19 cellular contexts compared by ENCODE assay signal in the genomic region with DNA sequence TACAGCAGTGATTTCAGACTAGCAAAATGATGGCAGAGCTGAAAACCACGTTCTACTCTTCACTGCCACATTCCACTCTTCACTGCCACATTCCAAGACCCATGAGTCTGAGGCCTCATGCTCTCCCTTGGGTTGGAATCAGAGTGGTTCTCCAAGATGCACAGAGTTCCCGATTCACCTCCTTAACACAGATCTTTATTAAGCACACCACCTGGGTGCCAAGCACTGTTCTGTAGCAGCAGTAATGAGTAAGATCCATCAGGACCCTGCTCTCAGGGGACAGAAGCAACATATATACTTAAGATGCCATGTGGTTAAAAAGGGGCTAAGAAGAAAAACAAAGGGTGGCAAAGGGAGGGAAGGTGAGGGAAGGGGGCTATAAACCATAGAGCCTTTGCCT. TPM values are rescaled to one million over a fixed set of nuclear protein-coding genes. Genes with fewer than 3 reads are reported as not detected.
"Had no signal": no experiment of that assay in that cellular context is flagged by ENCODE, and none has a peak within 500 bp of the region (broad histone marks: within the 10 kb centered on the region; RNA-seq: fewer than 3 reads in every experiment).

No MANE protein-coding gene starts in this region.

- H3K9me3 ChIP-seq: gastroesophageal sphincter, prostate gland, right atrium auricular region, tibial nerve, vagina had no signal

- H3K9me3 Mint-ChIP-seq: activated CD8-positive, alpha-beta T cell treated with anti-CD3 and anti-CD28 coated beads for 36 hours; activated T-cell treated with anti-CD3 and anti-CD28 coated beads, Interleukin-2, amount 50 U/mL, for 4 hours; dendritic cell treated with granulocyte-macrophage colony-stimulating factor and Interleukin-4, amounts not matched to agents 40 ng/mL and 50 ng/mL, for 4 days; memory B cell had no signal

- H3K4me3 ChIP-seq: gastroesophageal sphincter, prostate gland, right atrium auricular region, tibial nerve, vagina had no signal

- H3K4me3 Mint-ChIP-seq: activated CD8-positive, alpha-beta T cell treated with anti-CD3 and anti-CD28 coated beads for 36 hours; activated T-cell treated with anti-CD3 and anti-CD28 coated beads, Interleukin-2, amount 50 U/mL, for 4 hours; dendritic cell treated with granulocyte-macrophage colony-stimulating factor and Interleukin-4, amounts not matched to agents 40 ng/mL and 50 ng/mL, for 4 days; memory B cell had no signal

- DNase-seq: activated CD8-positive, alpha-beta T cell treated with anti-CD3 and anti-CD28 coated beads for 36 hours; activated gamma-delta T cell; activated T-cell treated with anti-CD3 and anti-CD28 coated beads, Interleukin-2, amount 50 U/mL, for 4 hours; effector CD8-positive, alpha-beta T cell; left ventricle myocardium superior; stimulated activated CD4-positive, alpha-beta T cell treated with anti-CD3 and anti-CD28 coated beads, Interleukin-12 subunit alpha, Interleukin-12 subunit beta, amount 100 ng/mL, for 4 hours; stimulated activated CD4-positive, alpha-beta T cell treated with anti-CD3 and anti-CD28 coated beads, Interleukin-2, amount 100 ng/mL, for 24 hours; stimulated activated naive CD8-positive, alpha-beta T cell treated with anti-CD3 and anti-CD28 coated beads, Interleukin-15, Interleukin-2, amounts not matched to agents 100 U/mL and 50 U/mL, for 24 hours; substantia nigra had no signal

- H3K27me3 ChIP-seq: gastroesophageal sphincter, right atrium auricular region, tibial nerve, vagina had no signal

- H3K36me3 ChIP-seq: gastroesophageal sphincter, prostate gland, right atrium auricular region, tibial nerve, vagina had no signal

- H3K27me3 Mint-ChIP-seq: dendritic cell treated with granulocyte-macrophage colony-stimulating factor and Interleukin-4, amounts not matched to agents 40 ng/mL and 50 ng/mL, for 4 days had no signal

- H3K36me3 Mint-ChIP-seq: memory B cell had no signal

- ATAC-seq: activated CD8-positive, alpha-beta T cell treated with anti-CD3 and anti-CD28 coated beads for 36 hours; activated T-cell treated with anti-CD3 and anti-CD28 coated beads, Interleukin-2, amount 50 U/mL, for 4 hours; esophagus mucosa; gastroesophageal sphincter; left ventricle myocardium superior; stimulated activated naive CD8-positive, alpha-beta T cell treated with anti-CD3 and anti-CD28 coated beads, Interleukin-15, Interleukin-2, amounts not matched to agents 100 U/mL and 50 U/mL, for 24 hours had no signal

- H3K27ac ChIP-seq: gastroesophageal sphincter, prostate gland, right atrium auricular region, tibial nerve, vagina had no signal

- H3K27ac Mint-ChIP-seq: activated CD8-positive, alpha-beta T cell treated with anti-CD3 and anti-CD28 coated beads for 36 hours; dendritic cell treated with granulocyte-macrophage colony-stimulating factor and Interleukin-4, amounts not matched to agents 40 ng/mL and 50 ng/mL, for 4 days; memory B cell had no signal

- H3K4me1 ChIP-seq: prostate gland, vagina had no signal

RNA-seq across cellular contexts. Expression of gene TSHZ2, which starts 26.9 kb away (rescaled TPM):
- total RNA-seq: osteocyte, SK-MEL-5 had no signal
